In the genomic region with DNA sequence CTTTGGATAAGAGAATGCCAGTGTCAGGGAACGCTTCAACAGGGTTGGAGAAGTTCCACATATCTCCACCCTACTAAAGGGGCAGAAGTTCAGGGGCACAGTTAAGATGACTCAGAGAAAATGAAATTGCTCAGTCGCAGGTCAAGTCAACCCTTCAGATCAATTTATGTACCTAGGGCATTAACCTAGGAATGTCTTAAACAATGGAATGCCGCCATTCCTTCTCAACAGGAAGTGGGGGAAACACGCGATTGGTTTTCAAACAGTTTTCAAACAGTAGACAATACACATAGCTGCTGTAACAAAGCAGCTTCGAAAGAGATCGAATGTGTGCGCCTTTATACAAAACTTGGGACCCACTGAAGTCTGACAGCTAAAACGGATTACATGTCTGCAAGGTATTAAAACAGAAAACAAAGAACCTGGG, we compare ENCODE assay signal across 1 cellular context.
TF ChIP-seq lines count a peak whose summit lies in the region.

No MANE protein-coding gene starts in this region.

TF ChIP-seq in K562, 482 proteins besides CTCF, POLR2A, EP300 and RAD21 (continued from another document and continues in another):
- TF ChIP-seq, protein P1, sequence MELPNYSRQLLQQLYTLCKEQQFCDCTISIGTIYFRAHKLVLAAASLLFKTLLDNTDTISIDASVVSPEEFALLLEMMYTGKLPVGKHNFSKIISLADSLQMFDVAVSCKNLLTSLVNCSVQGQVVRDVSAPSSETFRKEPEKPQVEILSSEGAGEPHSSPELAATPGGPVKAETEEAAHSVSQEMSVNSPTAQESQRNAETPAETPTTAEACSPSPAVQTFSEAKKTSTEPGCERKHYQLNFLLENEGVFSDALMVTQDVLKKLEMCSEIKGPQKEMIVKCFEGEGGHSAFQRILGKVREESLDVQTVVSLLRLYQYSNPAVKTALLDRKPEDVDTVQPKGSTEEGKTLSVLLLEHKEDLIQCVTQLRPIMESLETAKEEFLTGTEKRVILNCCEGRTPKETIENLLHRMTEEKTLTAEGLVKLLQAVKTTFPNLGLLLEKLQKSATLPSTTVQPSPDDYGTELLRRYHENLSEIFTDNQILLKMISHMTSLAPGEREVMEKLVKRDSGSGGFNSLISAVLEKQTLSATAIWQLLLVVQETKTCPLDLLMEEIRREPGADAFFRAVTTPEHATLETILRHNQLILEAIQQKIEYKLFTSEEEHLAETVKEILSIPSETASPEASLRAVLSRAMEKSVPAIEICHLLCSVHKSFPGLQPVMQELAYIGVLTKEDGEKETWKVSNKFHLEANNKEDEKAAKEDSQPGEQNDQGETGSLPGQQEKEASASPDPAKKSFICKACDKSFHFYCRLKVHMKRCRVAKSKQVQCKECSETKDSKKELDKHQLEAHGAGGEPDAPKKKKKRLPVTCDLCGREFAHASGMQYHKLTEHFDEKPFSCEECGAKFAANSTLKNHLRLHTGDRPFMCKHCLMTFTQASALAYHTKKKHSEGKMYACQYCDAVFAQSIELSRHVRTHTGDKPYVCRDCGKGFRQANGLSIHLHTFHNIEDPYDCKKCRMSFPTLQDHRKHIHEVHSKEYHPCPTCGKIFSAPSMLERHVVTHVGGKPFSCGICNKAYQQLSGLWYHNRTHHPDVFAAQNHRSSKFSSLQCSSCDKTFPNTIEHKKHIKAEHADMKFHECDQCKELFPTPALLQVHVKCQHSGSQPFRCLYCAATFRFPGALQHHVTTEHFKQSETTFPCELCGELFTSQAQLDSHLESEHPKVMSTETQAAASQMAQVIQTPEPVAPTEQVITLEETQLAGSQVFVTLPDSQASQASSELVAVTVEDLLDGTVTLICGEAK (IDR thresholded peaks at IDR 0.05) = no peak; the same call in 1 of the 2 replicates
- TF ChIP-seq, protein P1 (CRISPR knock-in tag; IDR thresholded peaks at IDR 0.05) = no peak
- TF ChIP-seq HDAC8 (tag; IDR thresholded peaks at IDR 0.05) (no peak), SIX5 (IDR thresholded peaks at IDR 0.05; ENCODE audit: borderline replicate concordance in 1 of 2, insufficient read depth in 1 of 2, low read depth in 1 of 2, low read length in 2 of 2) (no peak), TBP (optimal IDR thresholded peaks at IDR 0.05; ENCODE audit: low read depth, low read length) (peak; percentile 8), HNRNPH1 (optimal IDR thresholded peaks at IDR 0.05; ENCODE audit: low read depth, low read length) (no peak), ZNF174 (CRISPR knock-in tag; IDR thresholded peaks at IDR 0.05) (no peak), FOXA3 (CRISPR knock-in tag; conservative IDR thresholded peaks at IDR 0.05 in 1 of 2, IDR thresholded peaks at IDR 0.05 in 1 of 2) (no peak), TEAD4 (IDR thresholded peaks at IDR 0.05; ENCODE audit: low read length) (no peak), TEAD4 (CRISPR knock-in tag; IDR thresholded peaks at IDR 0.05; ENCODE audit: borderline replicate concordance) (no peak), USF1 (CRISPR knock-in tag; IDR thresholded peaks at IDR 0.05) (no peak), KHSRP (IDR thresholded peaks at IDR 0.05) (no peak), MAFG (tag; conservative IDR thresholded peaks at IDR 0.05) (0 out of 2 replicates have a peak, but pooled peaks have one; percentile 15), ZNF407 (IDR thresholded peaks at IDR 0.05; ENCODE audit: low read depth) (no peak)
- TF ChIP-seq, protein P2, sequence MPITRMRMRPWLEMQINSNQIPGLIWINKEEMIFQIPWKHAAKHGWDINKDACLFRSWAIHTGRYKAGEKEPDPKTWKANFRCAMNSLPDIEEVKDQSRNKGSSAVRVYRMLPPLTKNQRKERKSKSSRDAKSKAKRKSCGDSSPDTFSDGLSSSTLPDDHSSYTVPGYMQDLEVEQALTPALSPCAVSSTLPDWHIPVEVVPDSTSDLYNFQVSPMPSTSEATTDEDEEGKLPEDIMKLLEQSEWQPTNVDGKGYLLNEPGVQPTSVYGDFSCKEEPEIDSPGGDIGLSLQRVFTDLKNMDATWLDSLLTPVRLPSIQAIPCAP (CRISPR knock-in tag; IDR thresholded peaks at IDR 0.05; ENCODE audit: borderline replicate concordance) = no peak
